In the genomic region with DNA sequence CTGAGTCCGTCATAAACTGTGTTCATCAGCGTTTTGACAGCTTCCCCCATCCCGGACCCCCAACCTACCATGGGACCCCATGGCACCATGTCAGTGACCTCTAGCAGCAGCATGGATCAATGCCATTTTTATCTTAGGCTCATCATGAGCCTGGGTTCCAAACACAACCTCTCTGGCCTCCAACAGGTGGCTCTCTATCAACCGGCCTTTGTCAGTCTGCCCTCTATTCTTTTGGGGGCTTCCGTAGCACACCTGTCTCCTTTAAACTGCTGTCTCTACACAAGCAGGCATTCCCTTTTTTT, we compare ENCODE assay signal across 1 cellular context.
TF ChIP-seq lines count a peak whose summit lies in the region.

No MANE protein-coding gene starts in this region.

TF ChIP-seq in IMR-90, 13 proteins besides CTCF, POLR2A, EP300 and RAD21 (continued from another document):
- TF ChIP-seq, protein P1, sequence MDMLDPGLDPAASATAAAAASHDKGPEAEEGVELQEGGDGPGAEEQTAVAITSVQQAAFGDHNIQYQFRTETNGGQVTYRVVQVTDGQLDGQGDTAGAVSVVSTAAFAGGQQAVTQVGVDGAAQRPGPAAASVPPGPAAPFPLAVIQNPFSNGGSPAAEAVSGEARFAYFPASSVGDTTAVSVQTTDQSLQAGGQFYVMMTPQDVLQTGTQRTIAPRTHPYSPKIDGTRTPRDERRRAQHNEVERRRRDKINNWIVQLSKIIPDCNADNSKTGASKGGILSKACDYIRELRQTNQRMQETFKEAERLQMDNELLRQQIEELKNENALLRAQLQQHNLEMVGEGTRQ (IDR thresholded peaks at IDR 0.05; ENCODE audit: low read depth, low read length): no peak
- TF ChIP-seq RFX5 (IDR thresholded peaks at IDR 0.05; ENCODE audit: low read depth, low read length) (no peak), NFE2L2 (IDR thresholded peaks at IDR 0.05; ENCODE audit: low read depth, low read length) (no peak), MAZ (IDR thresholded peaks at IDR 0.05; ENCODE audit: borderline replicate concordance, low read depth, low read length) (no peak), MAFK (IDR thresholded peaks at IDR 0.05; ENCODE audit: low read depth, low read length) (no peak)
